Comparison of ENCODE assay signal across 9 cellular contexts in genomic region chr19:46133101-46133627, GRCh38. TPM values are rescaled to one million over a fixed set of nuclear protein-coding genes. Genes with fewer than 3 reads are reported as not detected.
DNase-seq lines count a peak whose midpoint lies in the region; ATAC-seq and TF ChIP-seq lines count a peak whose summit lies in the region.
"Had no signal": no experiment of that assay in that cellular context is flagged by ENCODE, and none has a peak within 500 bp of the region (broad histone marks: within the 10 kb centered on the region; RNA-seq: fewer than 3 reads in every experiment).

No MANE protein-coding gene starts in this region.

- peaks cover 33% of the 10 kb centered on the region for H3K9me3 Mint-ChIP-seq in GM23338
- H3K9me3 Mint-ChIP-seq in activated T-cell treated with anti-CD3 and anti-CD28 coated beads, Interleukin-2, amount 50 U/mL, for 72 hours, result no peaks in the 10 kb centered on the region
- H3K9me3 Mint-ChIP-seq in activated T-cell treated with anti-CD3 and anti-CD28 coated beads, Interleukin-2, amount 50 U/mL, for 24 hours, result no peaks in the 10 kb centered on the region
- H3K9me3 Mint-ChIP-seq in activated CD4-positive, alpha-beta memory T cell treated with anti-CD3 and anti-CD28 coated beads for 36 hours, result no peaks in the 10 kb centered on the region

- no peak overlapping the region for H2AFZ ChIP-seq in GM23338

- peak overlapping the region; percentile 98 for H3K27ac Mint-ChIP-seq in GM23338
- H3K27ac Mint-ChIP-seq in activated T-cell treated with anti-CD3 and anti-CD28 coated beads, Interleukin-2, amount 50 U/mL, for 72 hours, result no peak overlapping the region
- H3K27ac Mint-ChIP-seq in activated T-cell treated with anti-CD3 and anti-CD28 coated beads, Interleukin-2, amount 50 U/mL, for 24 hours, result no peak overlapping the region
- no peak overlapping the region for H3K27ac Mint-ChIP-seq in activated CD4-positive, alpha-beta memory T cell treated with anti-CD3 and anti-CD28 coated beads for 36 hours

- H3K27me3 ChIP-seq in GM23338 (ENCODE audit: insufficient read depth), result no peaks in the 10 kb centered on the region

- POLR2A ChIA-PET in activated CD4-positive, alpha-beta memory T cell treated with anti-CD3 and anti-CD28 coated beads for 36 hours (lab: Charles Lee), result no interaction called here

- peaks cover 26% of the 10 kb centered on the region for H3K36me3 Mint-ChIP-seq in GM23338 (ENCODE audit: low read depth)
- H3K36me3 Mint-ChIP-seq in activated T-cell treated with anti-CD3 and anti-CD28 coated beads, Interleukin-2, amount 50 U/mL, for 72 hours (ENCODE audit: insufficient read depth in 2 of 2), result peaks cover 0 to 2% of the 10 kb centered on the region in 2 donors
- H3K36me3 Mint-ChIP-seq in activated T-cell treated with anti-CD3 and anti-CD28 coated beads, Interleukin-2, amount 50 U/mL, for 24 hours (ENCODE audit: low read depth), result no peaks in the 10 kb centered on the region
- H3K36me3 Mint-ChIP-seq in activated CD4-positive, alpha-beta memory T cell treated with anti-CD3 and anti-CD28 coated beads for 36 hours, result no peaks in the 10 kb centered on the region

- DNase-seq in GM23338 (ENCODE audit: low spot score) (peak; percentile 93), NCI-H69 (lab: John Stamatoyannopoulos, UW) (peak; percentile 92), lung microvascular endothelial cell (ENCODE audit: low read depth in 2 of 2) (peak; percentile 90 to 98), GF-D8 (lab: John Stamatoyannopoulos, UW) (no peak)
- no peak for DNase-seq in activated T-cell treated with anti-CD3 and anti-CD28 coated beads, Interleukin-2, amount 50 U/mL, for 72 hours
- no peak for DNase-seq in activated T-cell treated with anti-CD3 and anti-CD28 coated beads, Interleukin-2, amount 50 U/mL, for 24 hours
- DNase-seq in activated CD4-positive, alpha-beta memory T cell treated with anti-CD3 and anti-CD28 coated beads for 36 hours, result no peak

- CTCF ChIA-PET in activated CD4-positive, alpha-beta memory T cell treated with anti-CD3 and anti-CD28 coated beads for 36 hours (lab: Charles Lee), result no interaction called here

- peak overlapping the region; percentile 55 for H3K4me3 Mint-ChIP-seq in GM23338
- H3K4me3 Mint-ChIP-seq in activated T-cell treated with anti-CD3 and anti-CD28 coated beads, Interleukin-2, amount 50 U/mL, for 72 hours, result no peak overlapping the region
- no peak overlapping the region for H3K4me3 Mint-ChIP-seq in activated T-cell treated with anti-CD3 and anti-CD28 coated beads, Interleukin-2, amount 50 U/mL, for 24 hours
- no peak overlapping the region for H3K4me3 Mint-ChIP-seq in activated CD4-positive, alpha-beta memory T cell treated with anti-CD3 and anti-CD28 coated beads for 36 hours

- peak overlapping the region; percentile 97 for H3K27ac ChIP-seq in GM23338 (ENCODE audit: low read depth)
- H3K27ac ChIP-seq in cingulate gyrus (ENCODE audit: low read depth, low read length), result peak overlapping the region; percentile 92

- H3K4me1 Mint-ChIP-seq in GM23338, result peaks cover 22% of the 10 kb centered on the region
- peaks cover 9% of the 10 kb centered on the region for H3K4me1 Mint-ChIP-seq in activated T-cell treated with anti-CD3 and anti-CD28 coated beads, Interleukin-2, amount 50 U/mL, for 72 hours (ENCODE audit: low read depth)
- H3K4me1 Mint-ChIP-seq in activated T-cell treated with anti-CD3 and anti-CD28 coated beads, Interleukin-2, amount 50 U/mL, for 24 hours (ENCODE audit: low read depth), result peaks cover 2% of the 10 kb centered on the region
- H3K4me1 Mint-ChIP-seq in activated CD4-positive, alpha-beta memory T cell treated with anti-CD3 and anti-CD28 coated beads for 36 hours (ENCODE audit: low read depth), result peaks cover 3% of the 10 kb centered on the region

- no peaks in the 10 kb centered on the region for H4K20me1 ChIP-seq in GM23338 (replicated peaks; ENCODE audit: insufficient read depth)

- H3K4me2 ChIP-seq in GM23338, result peak overlapping the region; percentile 39

- TF ChIP-seq CTCF in GM23338 (conservative IDR thresholded peaks at IDR 0.05; ENCODE audit: low read depth in 2 of 2), result no peak

- H3F3A ChIP-seq in GM23338 (replicated peaks; ENCODE audit: low read depth), result no peaks in the 10 kb centered on the region

- H3K4me1 ChIP-seq in GM23338 (ENCODE audit: insufficient read depth), result no peaks in the 10 kb centered on the region; the same call in 1 of the 2 replicates

- H3K4me3 ChIP-seq in GM23338, result peak overlapping the region; percentile 21; the same call in 1 of the 2 replicates

- H3K9me2 ChIP-seq in GM23338 (ENCODE audit: insufficient read depth), result peaks cover 23% of the 10 kb centered on the region

- no peaks in the 10 kb centered on the region for H3K79me2 ChIP-seq in GM23338 (replicated peaks; ENCODE audit: insufficient read depth)

- peak; percentile 79 for ATAC-seq in GM23338
- ATAC-seq in activated T-cell treated with anti-CD3 and anti-CD28 coated beads, Interleukin-2, amount 50 U/mL, for 72 hours (replicated peaks in 1 of 2), result no peak

- intact Hi-C loops in activated CD4-positive, alpha-beta memory T cell treated with anti-CD3 and anti-CD28 coated beads for 36 hours (cut with micrococcal nuclease), result no loop called here

- no peaks in the 10 kb centered on the region for H3K36me3 ChIP-seq in GM23338 (ENCODE audit: insufficient read depth)

- peaks cover 17% of the 10 kb centered on the region for H3K27me3 Mint-ChIP-seq in GM23338 (ENCODE audit: insufficient read depth, low read depth, poor library complexity)
- peaks cover 83% of the 10 kb centered on the region for H3K27me3 Mint-ChIP-seq in activated T-cell treated with anti-CD3 and anti-CD28 coated beads, Interleukin-2, amount 50 U/mL, for 72 hours (ENCODE audit: low read depth)
- H3K27me3 Mint-ChIP-seq in activated T-cell treated with anti-CD3 and anti-CD28 coated beads, Interleukin-2, amount 50 U/mL, for 24 hours, result peaks cover 88% of the 10 kb centered on the region
- peaks cover 50% of the 10 kb centered on the region for H3K27me3 Mint-ChIP-seq in activated CD4-positive, alpha-beta memory T cell treated with anti-CD3 and anti-CD28 coated beads for 36 hours

TF ChIP-seq in GM23338, 12 proteins besides CTCF, POLR2A, EP300 and RAD21:
- peak; percentile 61 for TF ChIP-seq POLR2AphosphoS5 (IDR thresholded peaks at IDR 0.05; ENCODE audit: low read depth)
- TF ChIP-seq ZNF331 (CRISPR knock-in tag; IDR thresholded peaks at IDR 0.05; ENCODE audit: low read depth), result no peak

RNA-seq across cellular contexts. Expression of gene IGFL3, which starts 8.7 kb away (rescaled TPM):
- total RNA-seq in GM23338 (2014; rRNA removed; shearing (Covaris generic)), result not detected in 2 replicates
- polyA plus RNA-seq in GM23338 (2016; fragmentation: Nextera tagmentation; extraction: Ambion mirVana), result not detected in 2 replicates
- total RNA-seq in lung microvascular endothelial cell, result not detected in 2 replicates
- not detected for total RNA-seq in activated T-cell treated with anti-CD3 and anti-CD28 coated beads, Interleukin-2, amount 50 U/mL, for 72 hours
- not detected for total RNA-seq in activated CD4-positive, alpha-beta memory T cell treated with anti-CD3 and anti-CD28 coated beads for 36 hours
- total RNA-seq: T-helper 2 cell treated with Interferon-gamma antibody and Interleukin-4, amounts not matched to agents 100 ng/mL and 5 ng/mL, for 36 hours had no signal

RNA-seq across cellular contexts. Expression of gene IGFL2, which starts 14.9 kb away (rescaled TPM):
- not detected in 2 replicates for total RNA-seq in GM23338 (2014; rRNA removed; shearing (Covaris generic))
- not detected in 2 replicates for polyA plus RNA-seq in GM23338 (2016; fragmentation: Nextera tagmentation; extraction: Ambion mirVana)
- total RNA-seq in lung microvascular endothelial cell, result not detected in 2 replicates
- not detected for total RNA-seq in activated T-cell treated with anti-CD3 and anti-CD28 coated beads, Interleukin-2, amount 50 U/mL, for 72 hours
- not detected for total RNA-seq in activated CD4-positive, alpha-beta memory T cell treated with anti-CD3 and anti-CD28 coated beads for 36 hours

Comparison
In these comparisons a context has a peak if more than half of its experiments do, and no peak if none do; other contexts are left out.
1. DNase-seq: peak in GM23338 (single experiment), NCI-H69 (single experiment) and lung microvascular endothelial cell (2 of 2); none in GF-D8 (single experiment), activated T-cell treated with anti-CD3 and anti-CD28 coated beads, Interleukin-2, amount 50 U/mL, for 72 hours (0 of 2), activated T-cell treated with anti-CD3 and anti-CD28 coated beads, Interleukin-2, amount 50 U/mL, for 24 hours (single experiment) and activated CD4-positive, alpha-beta memory T cell treated with anti-CD3 and anti-CD28 coated beads for 36 hours (single experiment).